Comparison of ENCODE assay signal across 1 cellular context in the genomic region with DNA sequence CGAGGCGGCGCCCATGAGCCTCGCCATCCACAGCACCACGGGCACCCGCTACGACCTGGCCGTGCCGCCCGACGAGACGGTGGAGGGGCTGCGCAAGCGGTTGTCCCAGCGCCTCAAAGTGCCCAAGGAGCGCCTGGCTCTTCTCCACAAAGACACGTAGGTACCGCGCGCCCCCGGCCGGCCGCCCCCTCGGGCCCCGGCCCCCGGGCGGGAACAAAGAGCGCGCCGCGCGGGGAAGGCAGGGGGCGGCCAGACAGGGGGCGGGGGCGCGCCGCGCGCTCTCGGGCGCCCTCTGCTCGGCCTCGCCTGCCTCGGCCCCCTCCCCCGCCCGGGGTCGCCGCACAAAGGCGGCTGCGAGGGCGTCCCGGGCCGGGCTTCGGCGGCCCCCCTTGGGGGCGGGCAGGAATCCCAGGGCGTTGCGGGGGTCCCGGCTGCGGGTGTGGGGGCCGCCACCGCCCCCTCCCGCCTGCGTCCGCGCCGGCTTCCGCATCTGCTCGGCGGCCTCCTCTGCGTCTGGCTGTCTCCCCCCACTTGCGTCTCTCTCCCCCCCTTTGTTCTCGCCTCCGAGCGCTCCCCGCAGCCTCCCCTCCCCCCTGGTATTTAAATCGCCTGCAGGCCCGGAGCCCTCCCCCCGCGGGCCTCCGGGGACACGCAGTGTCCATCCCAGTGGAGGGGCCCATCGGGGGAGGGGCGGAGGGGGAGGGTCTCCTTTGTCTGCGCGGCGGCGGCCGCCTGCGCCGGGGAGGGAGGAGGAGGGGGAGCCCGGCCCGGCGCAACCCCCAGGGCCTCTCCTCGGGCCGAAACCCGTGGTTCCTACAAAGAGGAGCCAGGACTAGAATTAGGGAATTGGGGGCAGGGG.
A peak's percentile ranks its signal among the peaks of the same experiment; 100 is the strongest.
TF ChIP-seq lines count a peak whose summit lies in the region.

No MANE protein-coding gene starts in this region.

TF ChIP-seq in IMR-90, 13 proteins besides CTCF, POLR2A, EP300 and RAD21:
- TF ChIP-seq BHLHE40 (IDR thresholded peaks at IDR 0.05; ENCODE audit: low read depth, low read length) (no peak), MAZ (IDR thresholded peaks at IDR 0.05; ENCODE audit: borderline replicate concordance, low read depth, low read length) (peak; percentile 8; the same call in 1 of the 2 replicates)
TF ChIP-seq in IMR-90: peak in this region for 1.
